ENCODE assay signal across 14 cellular contexts in genomic region chr10:109911903-109912302, GRCh38. TPM values are rescaled to one million over a fixed set of nuclear protein-coding genes. Genes with fewer than 3 reads are reported as not detected.
A peak's percentile ranks its signal among the peaks of the same experiment; 100 is the strongest.
DNase-seq lines count a peak whose midpoint lies in the region; ATAC-seq and TF ChIP-seq lines count a peak whose summit lies in the region.
"Had no signal": no experiment of that assay in that cellular context is flagged by ENCODE, and none has a peak within 500 bp of the region (broad histone marks: within the 10 kb centered on the region; RNA-seq: fewer than 3 reads in every experiment).

No MANE protein-coding gene starts in this region.

- H3K4me1 ChIP-seq in DOHH2 (ENCODE audit: control insufficient read depth, low read length), result peaks cover 72% of the 10 kb centered on the region
- peaks cover 47% of the 10 kb centered on the region for H3K4me1 ChIP-seq in OCI-LY3 (ENCODE audit: low read length)
- H3K4me1 ChIP-seq in body of pancreas, result peaks cover 58% of the 10 kb centered on the region

- intact Hi-C loops in body of pancreas (cut with DNase I), result no loop called here

- DNase-seq in body of pancreas, result no peak
- no peak for DNase-seq in natural killer cell treated with Interleukin-12 subunit alpha and Interleukin-12 subunit beta and Interleukin-15 and Interleukin-18, amount 100 ng/mL, for 72 hours (ENCODE audit: low spot score)
- DNase-seq in effector CD4-positive, alpha-beta T cell, result no peak
- DNase-seq in DMS153 treated with DMSO at 0.1 percent for 48 hours (lab: John Stamatoyannopoulos, UW; ENCODE audit: unreplicated experiment), result no peak
- DNase-seq: activated T-cell treated with anti-CD3 and anti-CD28 coated beads, Interleukin-2, amount 50 U/mL, for 48 hours; C1 segment of cervical spinal cord; HCEC 1CT; retina; stimulated activated CD4-positive, alpha-beta T cell treated with anti-CD3 and anti-CD28 coated beads, Interleukin-2, amount 100 ng/mL, for 24 hours had no signal

- no peak overlapping the region for H2AFZ ChIP-seq in OCI-LY3 (ENCODE audit: low read depth, low read length)

- no peaks in the 10 kb centered on the region for H3K9me3 ChIP-seq in DOHH2 (ENCODE audit: control insufficient read depth, insufficient read depth, low read length)
- H3K9me3 ChIP-seq in OCI-LY3 (ENCODE audit: insufficient read depth, low read length), result no peaks in the 10 kb centered on the region
- no peaks in the 10 kb centered on the region for H3K9me3 ChIP-seq in body of pancreas
- H3K9me3 ChIP-seq: gastroesophageal sphincter had no signal

- H4K20me1 ChIP-seq in DOHH2 (ENCODE audit: control insufficient read depth, insufficient read depth, low read depth, low read length), result no peaks in the 10 kb centered on the region
- H4K20me1 ChIP-seq in OCI-LY3 (ENCODE audit: insufficient read depth, low read length), result peaks cover 45% of the 10 kb centered on the region

- no peak for ATAC-seq in body of pancreas
- no peak for ATAC-seq in natural killer cell treated with Interleukin-12 subunit alpha and Interleukin-12 subunit beta and Interleukin-15 and Interleukin-18, amount 100 ng/mL, for 72 hours
- ATAC-seq in HG02798 (IDR thresholded peaks at IDR 0.05; ENCODE audit: poor library complexity, unreplicated experiment), result no peak

- no peaks in the 10 kb centered on the region for H3K9me2 ChIP-seq in DOHH2 (replicated peaks; ENCODE audit: control insufficient read depth, low read length)

- WGBS in body of pancreas, 2 donors, result 45 to 51% methylated on average over 3 of the region's 3 CpGs

- H3K27me3 ChIP-seq in DOHH2 (ENCODE audit: control insufficient read depth, low read length), result no peaks in the 10 kb centered on the region
- H3K27me3 ChIP-seq in OCI-LY3 (ENCODE audit: low read depth, low read length), result no peaks in the 10 kb centered on the region
- H3K27me3 ChIP-seq in body of pancreas, result no peaks in the 10 kb centered on the region
- H3K27me3 ChIP-seq: gastroesophageal sphincter had no signal

- no peaks in the 10 kb centered on the region for H3K27me3 Mint-ChIP-seq in natural killer cell treated with Interleukin-12 subunit alpha and Interleukin-12 subunit beta and Interleukin-15 and Interleukin-18, amount 100 ng/mL, for 72 hours

- H3K4me2 ChIP-seq in DOHH2 (ENCODE audit: low read length) (peak overlapping the region; percentile 87), OCI-LY3 (ENCODE audit: low read length) (peak overlapping the region; percentile 84)

- TF ChIP-seq CTCF in DOHH2 (IDR thresholded peaks at IDR 0.05; ENCODE audit: low read depth, low read length, poor library complexity, severe bottlenecking) (no peak), OCI-LY3 (IDR thresholded peaks at IDR 0.05; ENCODE audit: low read depth, low read length) (no peak), body of pancreas (IDR thresholded peaks at IDR 0.05) (no peak)

- no peak overlapping the region; the same call in 1 of the 2 replicates for H3K9ac ChIP-seq in OCI-LY3 (ENCODE audit: low read length)

- H3K4me1 Mint-ChIP-seq in natural killer cell treated with Interleukin-12 subunit alpha and Interleukin-12 subunit beta and Interleukin-15 and Interleukin-18, amount 100 ng/mL, for 72 hours (ENCODE audit: low read depth in 2 of 2), result peaks cover 57 to 79% of the 10 kb centered on the region in 2 donors

- peak overlapping the region; percentile 41 for H3K4me3 Mint-ChIP-seq in natural killer cell treated with Interleukin-12 subunit alpha and Interleukin-12 subunit beta and Interleukin-15 and Interleukin-18, amount 100 ng/mL, for 72 hours

- peaks cover 27% of the 10 kb centered on the region for H3F3A ChIP-seq in DOHH2 (ENCODE audit: control insufficient read depth, insufficient read depth)

- no peak for TF ChIP-seq POLR2A in body of pancreas (IDR thresholded peaks at IDR 0.05)

- H3K36me3 ChIP-seq in DOHH2 (ENCODE audit: control insufficient read depth, low read length), result peaks cover 74% of the 10 kb centered on the region
- peaks cover 29% of the 10 kb centered on the region for H3K36me3 ChIP-seq in OCI-LY3 (replicated peaks; ENCODE audit: low read depth, low read length)
- peaks cover 0 to 2% of the 10 kb centered on the region in 2 donors for H3K36me3 ChIP-seq in body of pancreas (replicated peaks in 1 of 2; ENCODE audit: insufficient read depth in 1 of 2, low read depth in 2 of 2)

- no peaks in the 10 kb centered on the region for H3K9me3 Mint-ChIP-seq in natural killer cell treated with Interleukin-12 subunit alpha and Interleukin-12 subunit beta and Interleukin-15 and Interleukin-18, amount 100 ng/mL, for 72 hours

- H3K27ac Mint-ChIP-seq in natural killer cell treated with Interleukin-12 subunit alpha and Interleukin-12 subunit beta and Interleukin-15 and Interleukin-18, amount 100 ng/mL, for 72 hours, result peak overlapping the region; percentile 78 to 90

- peak overlapping the region; percentile 93 for H3K27ac ChIP-seq in DOHH2 (ENCODE audit: low read depth, low read length)
- H3K27ac ChIP-seq in OCI-LY3 (ENCODE audit: low read length), result peak overlapping the region; percentile 62
- H3K27ac ChIP-seq in body of pancreas, result peak overlapping the region in 3 of 4 donors; percentile 71 to 85 (median 84)
- H3K27ac ChIP-seq: SK-N-MC had no signal

- H3K36me3 Mint-ChIP-seq in natural killer cell treated with Interleukin-12 subunit alpha and Interleukin-12 subunit beta and Interleukin-15 and Interleukin-18, amount 100 ng/mL, for 72 hours, result peaks cover 31% of the 10 kb centered on the region

- H3K4me3 ChIP-seq in DOHH2 (ENCODE audit: low read length), result peak overlapping the region; percentile 67
- H3K4me3 ChIP-seq in OCI-LY3 (ENCODE audit: low read length), result peak overlapping the region; percentile 53
- H3K4me3 ChIP-seq in body of pancreas, result no peak overlapping the region
- H3K4me3 ChIP-seq: gastroesophageal sphincter, SK-N-MC had no signal

- H3K79me2 ChIP-seq in DOHH2 (ENCODE audit: control insufficient read depth, low read length), result peaks cover 49% of the 10 kb centered on the region
- H3K79me2 ChIP-seq in OCI-LY3 (ENCODE audit: low read length), result peaks cover 22% of the 10 kb centered on the region

RNA-seq across cellular contexts. Expression of gene XPNPEP1, which starts 11.4 kb away (rescaled TPM):
- total RNA-seq in body of pancreas, result 100 to 1,000 TPM in 1 of 2 donors, 10 to 100 TPM in 1; 77.6 to 104 TPM
- 10 to 100 TPM; 98.8 to 99.9 TPM for total RNA-seq in natural killer cell treated with Interleukin-12 subunit alpha and Interleukin-12 subunit beta and Interleukin-15 and Interleukin-18, amount 100 ng/mL, for 72 hours

Comparison
In these comparisons a context has a peak if more than half of its experiments do, and no peak if none do; other contexts are left out.
1. H3K4me3 ChIP-seq: peak in DOHH2 (single experiment) and OCI-LY3 (single experiment); none in body of pancreas (0 of 2).
2. Peak in every context shown above with its lines, with median percentiles within 50 percentile points of each other: H3K27ac ChIP-seq.